Comparison of ENCODE assay signal across 22 cellular contexts in the genomic region with DNA sequence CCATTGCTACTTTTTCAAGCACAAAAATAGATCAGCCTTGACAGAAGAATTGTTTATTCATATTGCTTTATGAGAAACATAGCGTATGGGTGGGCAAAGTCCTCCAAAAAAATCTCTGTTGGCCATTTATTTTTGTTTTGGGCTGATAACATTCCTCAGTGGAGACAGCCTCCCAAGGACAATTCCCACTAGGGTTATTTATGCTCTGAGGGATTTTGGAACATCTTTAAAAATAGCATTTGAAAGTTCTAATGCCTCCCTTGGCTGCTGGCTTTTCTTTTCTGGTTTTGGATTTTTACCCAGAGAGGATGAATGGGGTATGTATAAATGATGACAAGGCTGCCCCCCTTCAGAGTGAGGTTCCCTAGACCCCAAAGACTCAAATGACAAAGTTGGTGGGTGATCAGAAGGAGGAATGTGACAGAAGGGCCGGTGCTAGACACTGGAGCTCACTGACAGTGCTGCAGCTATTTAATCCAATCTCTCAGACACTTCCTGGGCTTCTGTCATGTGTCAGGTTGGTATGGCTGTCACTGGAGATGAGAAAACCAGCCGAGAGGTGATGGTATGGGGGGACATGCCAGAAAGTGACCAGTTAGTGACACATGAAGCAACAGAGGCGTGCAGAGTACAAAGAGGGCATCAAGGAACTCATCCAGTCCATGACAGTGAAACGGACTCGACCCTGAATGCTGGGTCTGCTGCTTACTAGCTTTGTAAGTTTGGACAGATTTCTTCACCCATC.
"Had no signal": no experiment of that assay in that cellular context is flagged by ENCODE, and none has a peak within 500 bp of the region (broad histone marks: within the 10 kb centered on the region; RNA-seq: fewer than 3 reads in every experiment).

No MANE protein-coding gene starts in this region.

- H3K27me3 ChIP-seq: MG63, SJCRH30 had no signal

- DNase-seq: IMR-90, Karpas-422, KG1, MG63, NCI-H1092, NCI-H1105 treated with DMSO at 0.1 percent for 48 hours, NCI-H1417 treated with DMSO at 0.1 percent for 48 hours, NCI-H187, NCI-H2029, NCI-H2081 treated with DMSO at 0.1 percent for 48 hours, NCI-H2171, NCI-H226, NCI-H446, NCI-H510A, NCI-H524 treated with DMSO at 0.1 percent for 48 hours, NCI-H69, NCI-H774, RPMI8226, SHP77 treated with DMSO at 0.1 percent for 48 hours, SJCRH30 had no signal

- H3K4me3 ChIP-seq: MG63, SJCRH30 had no signal

- H3K9me3 ChIP-seq: MG63, SJCRH30 had no signal

- ATAC-seq: HepG2, SK-N-SH treated with all-trans-retinoic acid at 6 μM for 48 hours had no signal

- H3K27ac ChIP-seq: SJCRH30 had no signal

- H3K4me1 ChIP-seq: SJCRH30 had no signal

- H3K36me3 ChIP-seq: MG63, SJCRH30 had no signal
